8 cellular contexts compared by ENCODE assay signal in genomic region chr4:153204247-153205027, GRCh38. TPM values are rescaled to one million over a fixed set of nuclear protein-coding genes. Genes with fewer than 3 reads are reported as not detected.
DNase-seq lines count a peak whose midpoint lies in the region; ATAC-seq and TF ChIP-seq lines count a peak whose summit lies in the region.

Gene TRIM2 (plus strand): TSS chr4:153204443. CDS start chr4:153204531, 88 bp downstream.

- H3K4me1 Mint-ChIP-seq in activated T-helper 2 cell treated with anti-CD3 and anti-CD28 coated beads, Interferon-gamma antibody, Interleukin-2, Interleukin-4, amounts not matched to agents 10 μg/mL and 5 μg/mL and 100 μg/mL, durations not matched to agents 14 hours and 24 hours and 36 hours (ENCODE audit: low read depth) = peaks cover 21% of the 10 kb centered on the region

- H3K9me3 ChIP-seq in Karpas-422 (ENCODE audit: low read length) = no peaks in the 10 kb centered on the region

- ATAC-seq in Right ventricle myocardium inferior (peak; percentile 91), omental fat pad (ENCODE audit: low FRiP score) (no peak)

- peaks cover 4% of the 10 kb centered on the region for H3K27me3 Mint-ChIP-seq in activated T-helper 2 cell treated with anti-CD3 and anti-CD28 coated beads, Interferon-gamma antibody, Interleukin-2, Interleukin-4, amounts not matched to agents 10 μg/mL and 5 μg/mL and 100 μg/mL, durations not matched to agents 14 hours and 24 hours and 36 hours (ENCODE audit: low read depth)

- no peak within 1 kb of the TSS for H3K4me3 ChIP-seq in Karpas-422 (ENCODE audit: low read length)

- no peaks in the 10 kb centered on the region for H3K27me3 ChIP-seq in Karpas-422 (ENCODE audit: low read length)

- no peak within 1 kb of the TSS for H3K4me2 ChIP-seq in Karpas-422 (ENCODE audit: low read depth, low read length, poor library complexity, severe bottlenecking)

- no peak within 1 kb of the TSS for H3K27ac ChIP-seq in Karpas-422 (ENCODE audit: low read length)

- H3K36me3 Mint-ChIP-seq in activated T-helper 2 cell treated with anti-CD3 and anti-CD28 coated beads, Interferon-gamma antibody, Interleukin-2, Interleukin-4, amounts not matched to agents 10 μg/mL and 5 μg/mL and 100 μg/mL, durations not matched to agents 14 hours and 24 hours and 36 hours (ENCODE audit: low read depth) = no peaks in the 10 kb centered on the region

- intact Hi-C loops in activated T-helper 2 cell treated with anti-CD3 and anti-CD28 coated beads, Interferon-gamma antibody, Interleukin-2, Interleukin-4, amounts not matched to agents 10 μg/mL and 5 μg/mL and 100 μg/mL, durations not matched to agents 14 hours and 24 hours and 36 hours (cut with micrococcal nuclease) = loop anchor here (5.0 kb wide), 1 partner anchor 47 kb away; no protein-coding TSS in a partner anchor
- intact Hi-C loops in Right ventricle myocardium inferior (cut with DNase I) = loop anchor here (5.0 to 10.0 kb wide), 2 partner anchors 60 to 113 kb away; no protein-coding TSS in a partner anchor

- no peaks in the 10 kb centered on the region for H4K20me1 ChIP-seq in Karpas-422 (ENCODE audit: insufficient read depth, low read depth, low read length)

- H3K27ac Mint-ChIP-seq in activated T-helper 2 cell treated with anti-CD3 and anti-CD28 coated beads, Interferon-gamma antibody, Interleukin-2, Interleukin-4, amounts not matched to agents 10 μg/mL and 5 μg/mL and 100 μg/mL, durations not matched to agents 14 hours and 24 hours and 36 hours = no peak within 1 kb of the TSS

- no peak within 1 kb of the TSS for H3K9ac ChIP-seq in Karpas-422 (ENCODE audit: low read length)

- H3K9me3 Mint-ChIP-seq in activated T-helper 2 cell treated with anti-CD3 and anti-CD28 coated beads, Interferon-gamma antibody, Interleukin-2, Interleukin-4, amounts not matched to agents 10 μg/mL and 5 μg/mL and 100 μg/mL, durations not matched to agents 14 hours and 24 hours and 36 hours = no peaks in the 10 kb centered on the region

- no peak within 1 kb of the TSS for H2AFZ ChIP-seq in Karpas-422 (ENCODE audit: low read length)

- no peaks in the 10 kb centered on the region for H3K9me2 ChIP-seq in Karpas-422 (replicated peaks; ENCODE audit: insufficient read depth, low read length)

- H3K79me2 ChIP-seq in Karpas-422 (ENCODE audit: low read length) = no peaks in the 10 kb centered on the region

- no peak for TF ChIP-seq CTCF in omental fat pad (IDR thresholded peaks at IDR 0.05)

- DNase-seq in ELF-1 (ENCODE audit: low read depth, low spot score) (peak; percentile 63), Karpas-422 (peak; percentile 48), Right ventricle myocardium inferior (ENCODE audit: missing footprints) (peak; percentile 83), omental fat pad (ENCODE audit: low spot score) (peak; percentile 40), activated gamma-delta T cell treated with Interleukin-2 at 50 U/mL for 16 hours (no peak), HPDE6-E6E7 (ENCODE audit: extremely low spot score) (no peak)
- no peak for DNase-seq in activated T-helper 2 cell treated with anti-CD3 and anti-CD28 coated beads, Interferon-gamma antibody, Interleukin-2, Interleukin-4, amounts not matched to agents 10 μg/mL and 5 μg/mL and 100 μg/mL, durations not matched to agents 14 hours and 24 hours and 36 hours (ENCODE audit: low spot score)
- DNase-seq in activated effector memory CD4-positive, alpha-beta T cell treated with anti-CD3 and anti-CD28 coated beads, Interleukin-2, amount 50 U/mL, for 16 hours = no peak

- no peaks in the 10 kb centered on the region for H3K36me3 ChIP-seq in Karpas-422 (ENCODE audit: insufficient read depth, low read length)

- peak within 1 kb of the TSS; percentile 35 for H3K4me3 Mint-ChIP-seq in activated T-helper 2 cell treated with anti-CD3 and anti-CD28 coated beads, Interferon-gamma antibody, Interleukin-2, Interleukin-4, amounts not matched to agents 10 μg/mL and 5 μg/mL and 100 μg/mL, durations not matched to agents 14 hours and 24 hours and 36 hours (ENCODE audit: low read depth)

- peaks cover 14% of the 10 kb centered on the region for H3K4me1 ChIP-seq in Karpas-422 (ENCODE audit: low read length)

RNA-seq across cellular contexts. Expression of gene TRIM2, which starts in this region (rescaled TPM):
- total RNA-seq in Karpas-422 (2014; rRNA removed; shearing (Covaris generic); ENCODE audit: low replicate concordance) = 0.76 and 0.97 TPM in 2 replicates
- 0.09 and 0.18 TPM in 2 replicates for total RNA-seq in activated T-helper 2 cell treated with anti-CD3 and anti-CD28 coated beads, Interferon-gamma antibody, Interleukin-2, Interleukin-4, amounts not matched to agents 10 μg/mL and 5 μg/mL and 100 μg/mL, durations not matched to agents 14 hours and 24 hours and 36 hours
- total RNA-seq in Right ventricle myocardium inferior (14.7 TPM), omental fat pad (10 to 100 TPM; 14.8 to 45.4 (median 26.5) TPM)

Comparison
In these comparisons a context has a peak if more than half of its experiments do, and no peak if none do; other contexts are left out.
1. Peak in DNase-seq in Karpas-422; RNA of the gene not detected or under 1 TPM.
2. DNase-seq: peak in ELF-1 (single experiment), Right ventricle myocardium inferior (single experiment) and omental fat pad (single experiment); none in activated T-helper 2 cell treated with anti-CD3 and anti-CD28 coated beads, Interferon-gamma antibody, Interleukin-2, Interleukin-4, amounts not matched to agents 10 μg/mL and 5 μg/mL and 100 μg/mL, durations not matched to agents 14 hours and 24 hours and 36 hours (single experiment), activated effector memory CD4-positive, alpha-beta T cell treated with anti-CD3 and anti-CD28 coated beads, Interleukin-2, amount 50 U/mL, for 16 hours (single experiment), activated gamma-delta T cell treated with Interleukin-2 at 50 U/mL for 16 hours (single experiment) and HPDE6-E6E7 (single experiment).